Comparison of ENCODE assay signal across 23 cellular contexts in genomic region chr20:5095931-5096330, GRCh38.
DNase-seq lines count a peak whose midpoint lies in the region; ATAC-seq lines count a peak whose summit lies in the region.
"Had no signal": no experiment of that assay in that cellular context is flagged by ENCODE, and none has a peak within 500 bp of the region (broad histone marks: within the 10 kb centered on the region; RNA-seq: fewer than 3 reads in every experiment).

No MANE protein-coding gene starts in this region.

- no peak for DNase-seq in stimulated activated naive CD8-positive, alpha-beta T cell treated with anti-CD3 and anti-CD28 coated beads, Interleukin-15, Interleukin-2, amounts not matched to agents 100 U/mL and 50 U/mL, for 24 hours
- no peak for DNase-seq in stimulated activated naive CD8-positive, alpha-beta T cell treated with anti-CD3 and anti-CD28 coated beads, Interleukin-15, amount 100 ng/mL, for 72 hours
- DNase-seq in NCI-H524 treated with DMSO at 0.1 percent for 48 hours (lab: John Stamatoyannopoulos, UW), result peak; percentile 96
- no peak for DNase-seq in NCI-H2107 (lab: John Stamatoyannopoulos, UW)
- DNase-seq in EL, result no peak
- DNase-seq in DMS114 treated with DMSO at 0.1 percent for 48 hours (lab: John Stamatoyannopoulos, UW; ENCODE audit: unreplicated experiment), result no peak
- DNase-seq: activated CD4-positive, alpha-beta T cell treated with anti-CD3 and anti-CD28 coated beads for 4 hours; activated effector memory CD4-positive, alpha-beta T cell treated with anti-CD3 and anti-CD28 coated beads, Interleukin-2, amount 50 U/mL, for 16 hours; CD4-positive, alpha-beta T cell; DND-41; heart right ventricle; NCI-H146; NCI-H226; Peyer's patch; stimulated activated CD8-positive, alpha-beta memory T cell treated with anti-CD3 and anti-CD28 coated beads, Interleukin-4, amount 100 ng/mL, for 48 hours; T-helper 1 cell had no signal

- H3K27me3 ChIP-seq in layer of hippocampus (ENCODE audit: control insufficient read depth, insufficient read depth, low read length), result no peaks in the 10 kb centered on the region
- H3K27me3 ChIP-seq: cardiac muscle cell, heart right ventricle, Peyer's patch, SJSA1 had no signal

- no peaks in the 10 kb centered on the region for H3K27me3 Mint-ChIP-seq in stimulated activated naive CD8-positive, alpha-beta T cell treated with anti-CD3 and anti-CD28 coated beads, Interleukin-15, amount 100 ng/mL, for 72 hours
- H3K27me3 Mint-ChIP-seq: CD4-positive, alpha-beta T cell had no signal

- H3K27ac Mint-ChIP-seq in stimulated activated naive CD8-positive, alpha-beta T cell treated with anti-CD3 and anti-CD28 coated beads, Interleukin-15, amount 100 ng/mL, for 72 hours, result peak overlapping the region in 1 of 2 donors; percentile 6
- H3K27ac Mint-ChIP-seq: mesothelial cell of epicardium, nephron had no signal

- ATAC-seq in stimulated activated naive CD8-positive, alpha-beta T cell treated with anti-CD3 and anti-CD28 coated beads, Interleukin-15, Interleukin-2, amounts not matched to agents 100 U/mL and 50 U/mL, for 24 hours, result peak; percentile 19
- no peak for ATAC-seq in stimulated activated naive CD8-positive, alpha-beta T cell treated with anti-CD3 and anti-CD28 coated beads, Interleukin-15, amount 100 ng/mL, for 72 hours
- ATAC-seq: sciatic nerve had no signal

- no peaks in the 10 kb centered on the region for H3K9me3 Mint-ChIP-seq in stimulated activated naive CD8-positive, alpha-beta T cell treated with anti-CD3 and anti-CD28 coated beads, Interleukin-15, amount 100 ng/mL, for 72 hours
- H3K9me3 Mint-ChIP-seq: CD4-positive, alpha-beta T cell; mesothelial cell of epicardium; nephron had no signal

- peaks cover 5% of the 10 kb centered on the region for H3K4me1 Mint-ChIP-seq in stimulated activated naive CD8-positive, alpha-beta T cell treated with anti-CD3 and anti-CD28 coated beads, Interleukin-15, amount 100 ng/mL, for 72 hours
- H3K4me1 Mint-ChIP-seq: mesothelial cell of epicardium, nephron had no signal

- H3K4me3 Mint-ChIP-seq in stimulated activated naive CD8-positive, alpha-beta T cell treated with anti-CD3 and anti-CD28 coated beads, Interleukin-15, amount 100 ng/mL, for 72 hours, result no peak overlapping the region
- H3K4me3 Mint-ChIP-seq: CD4-positive, alpha-beta T cell; mesothelial cell of epicardium; nephron had no signal

- H3K27ac ChIP-seq in layer of hippocampus (ENCODE audit: low read depth, low read length), result peak overlapping the region; percentile 3
- H3K27ac ChIP-seq: cardiac muscle cell, heart right ventricle, KMS-11, Peyer's patch, SJSA1 had no signal
